ENCODE assay signal across 20 cellular contexts in the genomic region with DNA sequence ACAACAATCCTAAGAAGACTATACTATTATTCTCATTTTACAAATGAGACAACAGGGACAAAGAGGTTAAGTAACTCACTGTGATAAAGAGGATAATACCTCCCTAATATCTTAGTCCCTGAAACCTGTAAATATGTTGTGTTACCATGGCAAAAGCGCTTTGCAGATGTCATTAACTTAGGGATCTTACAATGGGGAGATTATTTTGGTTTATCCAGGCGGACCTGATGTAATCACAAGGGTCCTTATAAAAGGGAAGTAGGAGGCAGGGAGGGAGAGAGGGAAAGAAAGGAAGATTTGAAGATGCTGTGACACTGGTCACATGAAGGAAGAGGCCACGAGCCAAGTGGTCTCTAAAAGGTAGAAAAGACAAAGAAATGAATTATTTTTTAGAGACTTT.
"Had no signal": no experiment of that assay in that cellular context is flagged by ENCODE, and none has a peak within 500 bp of the region (broad histone marks: within the 10 kb centered on the region; RNA-seq: fewer than 3 reads in every experiment).

No MANE protein-coding gene starts in this region.

- H3K27me3 ChIP-seq: MG63, SJSA1 had no signal

- H3K4me1 ChIP-seq: SJSA1 had no signal

- H3K4me3 ChIP-seq: MG63, SJSA1 had no signal

- H3K9me3 ChIP-seq: MG63, SJSA1 had no signal

- H3K36me3 ChIP-seq: MG63, SJSA1 had no signal

- H3K27ac ChIP-seq: SJSA1 had no signal

- DNase-seq: activated B cell treated with CpG ODN at 0.5 μM for 24 hours; activated CD4-positive, alpha-beta memory T cell treated with anti-CD3 and anti-CD28 coated beads for 36 hours; activated CD4-positive, alpha-beta T cell treated with anti-CD3 and anti-CD28 coated beads for 1 hour; activated CD4-positive, alpha-beta T cell treated with anti-CD3 and anti-CD28 coated beads, Interleukin-2, amount 10 ng/mL, durations not matched to agents 24 days and 14 days; activated CD8-positive, alpha-beta memory T cell treated with anti-CD3 and anti-CD28 coated beads for 24 hours; activated gamma-delta T cell; activated naive CD4-positive, alpha-beta T cell treated with anti-CD3 and anti-CD28 coated beads for 36 hours; activated T-cell treated with anti-CD3 and anti-CD28 coated beads, Interleukin-2, amount 50 U/mL, for 48 hours; amygdala; MG63; MV-4-11; NCI-H1105; NCI-H1436; NCI-H1694 treated with DMSO at 0.1 percent for 48 hours; NCI-H2029 treated with DMSO at 0.1 percent for 48 hours; NCI-H2171 treated with DMSO at 0.1 percent for 48 hours; NCI-H510A treated with DMSO at 0.1 percent for 48 hours; PC-3; SHP77 had no signal
